ENCODE assay signal across 2 cellular contexts in the genomic region with DNA sequence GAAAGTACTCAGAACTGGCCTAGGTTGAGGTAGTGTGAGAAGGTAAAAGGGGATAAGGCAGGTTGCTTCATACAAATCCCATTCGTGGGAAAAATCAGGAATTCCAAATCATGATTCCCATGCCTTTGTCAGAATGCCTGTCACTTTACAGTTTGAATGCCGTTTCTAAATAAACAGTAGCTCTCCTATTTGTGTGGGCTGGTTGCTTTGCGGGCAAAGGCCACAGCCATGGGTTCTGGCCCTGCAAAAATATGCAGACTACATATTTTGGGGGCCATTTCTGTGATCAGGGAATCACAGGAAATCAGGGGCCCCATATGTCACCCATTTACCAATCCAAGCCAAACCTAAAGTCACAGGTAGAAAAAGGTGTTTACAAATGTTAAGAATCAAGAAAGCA.
TF ChIP-seq lines count a peak whose summit lies in the region.

No MANE protein-coding gene starts in this region.

TF ChIP-seq in GM23338, 12 proteins besides CTCF, POLR2A, EP300 and RAD21 (continued from another document):
- TF ChIP-seq ZNF331 (CRISPR knock-in tag; IDR thresholded peaks at IDR 0.05; ENCODE audit: low read depth), result no peak

TF ChIP-seq in HepG2, 621 proteins besides CTCF, POLR2A, EP300 and RAD21 (continued from another document):
- TF ChIP-seq SAFB2 (CRISPR knock-in tag; IDR thresholded peaks at IDR 0.05; ENCODE audit: borderline replicate concordance, low read depth), result no peak
- TF ChIP-seq NCOA2 (CRISPR knock-in tag; IDR thresholded peaks at IDR 0.05), result peak; percentile 37; the same call in 1 of the 2 replicates
- TF ChIP-seq TSC22D2 (CRISPR knock-in tag; IDR thresholded peaks at IDR 0.05; ENCODE audit: borderline replicate concordance), result no peak
- TF ChIP-seq SP5 (CRISPR knock-in tag; IDR thresholded peaks at IDR 0.05; ENCODE audit: borderline replicate concordance, low read depth), result no peak
- TF ChIP-seq ZNF292 (CRISPR knock-in tag; IDR thresholded peaks at IDR 0.05; ENCODE audit: borderline replicate concordance, low read depth), result 0 out of 2 replicates have a peak, but pooled peaks have one; percentile 26
- TF ChIP-seq, protein P1, sequence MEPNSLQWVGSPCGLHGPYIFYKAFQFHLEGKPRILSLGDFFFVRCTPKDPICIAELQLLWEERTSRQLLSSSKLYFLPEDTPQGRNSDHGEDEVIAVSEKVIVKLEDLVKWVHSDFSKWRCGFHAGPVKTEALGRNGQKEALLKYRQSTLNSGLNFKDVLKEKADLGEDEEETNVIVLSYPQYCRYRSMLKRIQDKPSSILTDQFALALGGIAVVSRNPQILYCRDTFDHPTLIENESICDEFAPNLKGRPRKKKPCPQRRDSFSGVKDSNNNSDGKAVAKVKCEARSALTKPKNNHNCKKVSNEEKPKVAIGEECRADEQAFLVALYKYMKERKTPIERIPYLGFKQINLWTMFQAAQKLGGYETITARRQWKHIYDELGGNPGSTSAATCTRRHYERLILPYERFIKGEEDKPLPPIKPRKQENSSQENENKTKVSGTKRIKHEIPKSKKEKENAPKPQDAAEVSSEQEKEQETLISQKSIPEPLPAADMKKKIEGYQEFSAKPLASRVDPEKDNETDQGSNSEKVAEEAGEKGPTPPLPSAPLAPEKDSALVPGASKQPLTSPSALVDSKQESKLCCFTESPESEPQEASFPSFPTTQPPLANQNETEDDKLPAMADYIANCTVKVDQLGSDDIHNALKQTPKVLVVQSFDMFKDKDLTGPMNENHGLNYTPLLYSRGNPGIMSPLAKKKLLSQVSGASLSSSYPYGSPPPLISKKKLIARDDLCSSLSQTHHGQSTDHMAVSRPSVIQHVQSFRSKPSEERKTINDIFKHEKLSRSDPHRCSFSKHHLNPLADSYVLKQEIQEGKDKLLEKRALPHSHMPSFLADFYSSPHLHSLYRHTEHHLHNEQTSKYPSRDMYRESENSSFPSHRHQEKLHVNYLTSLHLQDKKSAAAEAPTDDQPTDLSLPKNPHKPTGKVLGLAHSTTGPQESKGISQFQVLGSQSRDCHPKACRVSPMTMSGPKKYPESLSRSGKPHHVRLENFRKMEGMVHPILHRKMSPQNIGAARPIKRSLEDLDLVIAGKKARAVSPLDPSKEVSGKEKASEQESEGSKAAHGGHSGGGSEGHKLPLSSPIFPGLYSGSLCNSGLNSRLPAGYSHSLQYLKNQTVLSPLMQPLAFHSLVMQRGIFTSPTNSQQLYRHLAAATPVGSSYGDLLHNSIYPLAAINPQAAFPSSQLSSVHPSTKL (CRISPR knock-in tag; IDR thresholded peaks at IDR 0.05), result peak; percentile 29
- TF ChIP-seq, protein P2, sequence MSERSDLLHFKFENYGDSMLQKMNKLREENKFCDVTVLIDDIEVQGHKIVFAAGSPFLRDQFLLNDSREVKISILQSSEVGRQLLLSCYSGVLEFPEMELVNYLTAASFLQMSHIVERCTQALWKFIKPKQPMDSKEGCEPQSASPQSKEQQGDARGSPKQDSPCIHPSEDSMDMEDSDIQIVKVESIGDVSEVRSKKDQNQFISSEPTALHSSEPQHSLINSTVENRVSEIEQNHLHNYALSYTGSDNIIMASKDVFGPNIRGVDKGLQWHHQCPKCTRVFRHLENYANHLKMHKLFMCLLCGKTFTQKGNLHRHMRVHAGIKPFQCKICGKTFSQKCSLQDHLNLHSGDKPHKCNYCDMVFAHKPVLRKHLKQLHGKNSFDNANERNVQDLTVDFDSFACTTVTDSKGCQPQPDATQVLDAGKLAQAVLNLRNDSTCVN (CRISPR knock-in tag; IDR thresholded peaks at IDR 0.05; ENCODE audit: borderline replicate concordance), result no peak
- no peak for TF ChIP-seq SMARCC2 (IDR thresholded peaks at IDR 0.05)
- no peak for TF ChIP-seq ETV5 (CRISPR knock-in tag; IDR thresholded peaks at IDR 0.05; ENCODE audit: borderline replicate concordance)
- no peak for TF ChIP-seq TBL1XR1 (IDR thresholded peaks at IDR 0.05; ENCODE audit: borderline replicate concordance, low read length, partially characterized antibody)
- 0 out of 2 replicates have a peak, but pooled peaks have one; percentile 15 for TF ChIP-seq FOXA3 (CRISPR knock-in tag; IDR thresholded peaks at IDR 0.05)
- TF ChIP-seq ZNF431 (CRISPR knock-in tag; IDR thresholded peaks at IDR 0.05; ENCODE audit: borderline replicate concordance, low read depth), result no peak
- 0 out of 2 replicates have a peak, but pooled peaks have one; percentile 29 for TF ChIP-seq KMT2B (CRISPR knock-in tag; IDR thresholded peaks at IDR 0.05)
- TF ChIP-seq, protein P3, sequence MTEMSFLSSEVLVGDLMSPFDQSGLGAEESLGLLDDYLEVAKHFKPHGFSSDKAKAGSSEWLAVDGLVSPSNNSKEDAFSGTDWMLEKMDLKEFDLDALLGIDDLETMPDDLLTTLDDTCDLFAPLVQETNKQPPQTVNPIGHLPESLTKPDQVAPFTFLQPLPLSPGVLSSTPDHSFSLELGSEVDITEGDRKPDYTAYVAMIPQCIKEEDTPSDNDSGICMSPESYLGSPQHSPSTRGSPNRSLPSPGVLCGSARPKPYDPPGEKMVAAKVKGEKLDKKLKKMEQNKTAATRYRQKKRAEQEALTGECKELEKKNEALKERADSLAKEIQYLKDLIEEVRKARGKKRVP (CRISPR knock-in tag; IDR thresholded peaks at IDR 0.05), result no peak
- no peak for TF ChIP-seq ZNF350 (CRISPR knock-in tag; IDR thresholded peaks at IDR 0.05; ENCODE audit: borderline replicate concordance, low read depth)
- 0 out of 2 replicates have a peak, but pooled peaks have one; percentile 6 for TF ChIP-seq RXRB (CRISPR knock-in tag; IDR thresholded peaks at IDR 0.05; ENCODE audit: borderline replicate concordance)
- TF ChIP-seq AGO2 (optimal IDR thresholded peaks at IDR 0.05; ENCODE audit: low read depth, low read length), result no peak
- 0 out of 2 replicates have a peak, but pooled peaks have one; percentile 34 for TF ChIP-seq POGZ (CRISPR knock-in tag; IDR thresholded peaks at IDR 0.05)
- TF ChIP-seq, protein P4, sequence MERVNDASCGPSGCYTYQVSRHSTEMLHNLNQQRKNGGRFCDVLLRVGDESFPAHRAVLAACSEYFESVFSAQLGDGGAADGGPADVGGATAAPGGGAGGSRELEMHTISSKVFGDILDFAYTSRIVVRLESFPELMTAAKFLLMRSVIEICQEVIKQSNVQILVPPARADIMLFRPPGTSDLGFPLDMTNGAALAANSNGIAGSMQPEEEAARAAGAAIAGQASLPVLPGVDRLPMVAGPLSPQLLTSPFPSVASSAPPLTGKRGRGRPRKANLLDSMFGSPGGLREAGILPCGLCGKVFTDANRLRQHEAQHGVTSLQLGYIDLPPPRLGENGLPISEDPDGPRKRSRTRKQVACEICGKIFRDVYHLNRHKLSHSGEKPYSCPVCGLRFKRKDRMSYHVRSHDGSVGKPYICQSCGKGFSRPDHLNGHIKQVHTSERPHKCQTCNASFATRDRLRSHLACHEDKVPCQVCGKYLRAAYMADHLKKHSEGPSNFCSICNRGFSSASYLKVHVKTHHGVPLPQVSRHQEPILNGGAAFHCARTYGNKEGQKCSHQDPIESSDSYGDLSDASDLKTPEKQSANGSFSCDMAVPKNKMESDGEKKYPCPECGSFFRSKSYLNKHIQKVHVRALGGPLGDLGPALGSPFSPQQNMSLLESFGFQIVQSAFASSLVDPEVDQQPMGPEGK (CRISPR knock-in tag; IDR thresholded peaks at IDR 0.05), result peak; percentile 17; the same call in 1 of the 2 replicates
- TF ChIP-seq ZNF598 (CRISPR knock-in tag; IDR thresholded peaks at IDR 0.05; ENCODE audit: borderline replicate concordance), result no peak
- TF ChIP-seq PPARG (CRISPR knock-in tag; conservative IDR thresholded peaks at IDR 0.05), result peak; percentile 43; the same call in 1 of the 2 replicates
- TF ChIP-seq ZNF644 (CRISPR knock-in tag; IDR thresholded peaks at IDR 0.05; ENCODE audit: low read depth), result peak; percentile 61; the same call in 1 of the 2 replicates
- no peak for TF ChIP-seq ZNF225 (CRISPR knock-in tag; IDR thresholded peaks at IDR 0.05)
- peak; percentile 57 for TF ChIP-seq ASH2L (IDR thresholded peaks at IDR 0.05; ENCODE audit: insufficient read length, low read depth, low read length)
- no peak for TF ChIP-seq CENPT (CRISPR knock-in tag; IDR thresholded peaks at IDR 0.05; ENCODE audit: low read depth)
- peak; percentile 33; the same call in 1 of the 2 replicates for TF ChIP-seq HNF4G (IDR thresholded peaks at IDR 0.05; ENCODE audit: borderline replicate concordance, low read depth, low read length)
- no peak for TF ChIP-seq HNF4G (CRISPR knock-in tag; IDR thresholded peaks at IDR 0.05; ENCODE audit: borderline replicate concordance, low read depth)
- TF ChIP-seq RBM22 (optimal IDR thresholded peaks at IDR 0.05; ENCODE audit: low read length), result no peak
- no peak for TF ChIP-seq YEATS4 (CRISPR knock-in tag; IDR thresholded peaks at IDR 0.05; ENCODE audit: borderline replicate concordance)
- TF ChIP-seq, protein P5, sequence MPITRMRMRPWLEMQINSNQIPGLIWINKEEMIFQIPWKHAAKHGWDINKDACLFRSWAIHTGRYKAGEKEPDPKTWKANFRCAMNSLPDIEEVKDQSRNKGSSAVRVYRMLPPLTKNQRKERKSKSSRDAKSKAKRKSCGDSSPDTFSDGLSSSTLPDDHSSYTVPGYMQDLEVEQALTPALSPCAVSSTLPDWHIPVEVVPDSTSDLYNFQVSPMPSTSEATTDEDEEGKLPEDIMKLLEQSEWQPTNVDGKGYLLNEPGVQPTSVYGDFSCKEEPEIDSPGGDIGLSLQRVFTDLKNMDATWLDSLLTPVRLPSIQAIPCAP (CRISPR knock-in tag; IDR thresholded peaks at IDR 0.05; ENCODE audit: low read depth), result no peak
- no peak for TF ChIP-seq ZNF672 (CRISPR knock-in tag; IDR thresholded peaks at IDR 0.05)
- no peak for TF ChIP-seq GTF3A (CRISPR knock-in tag; conservative IDR thresholded peaks at IDR 0.05)
- TF ChIP-seq NCOR1 (IDR thresholded peaks at IDR 0.05; ENCODE audit: borderline replicate concordance, low read length), result peak; percentile 23; the same call in 1 of the 2 replicates
- peak; percentile 39; the same call in 1 of the 2 replicates for TF ChIP-seq FOSL2 (CRISPR knock-in tag; IDR thresholded peaks at IDR 0.05)
- no peak for TF ChIP-seq SOX6 (IDR thresholded peaks at IDR 0.05)
- TF ChIP-seq SOX6 (CRISPR knock-in tag; IDR thresholded peaks at IDR 0.05), result 0 out of 2 replicates have a peak, but pooled peaks have one; percentile 14
- peak; percentile 56 for TF ChIP-seq TEAD3 (CRISPR knock-in tag; optimal IDR thresholded peaks at IDR 0.05; ENCODE audit: borderline replicate concordance)
- no peak for TF ChIP-seq ZNF768 (CRISPR knock-in tag; IDR thresholded peaks at IDR 0.05)
